ENCODE assay signal across 8 cellular contexts in genomic region chr21:31201548-31201947, GRCh38.
A peak's percentile ranks its signal among the peaks of the same experiment; 100 is the strongest.
DNase-seq lines count a peak whose midpoint lies in the region; ATAC-seq and TF ChIP-seq lines count a peak whose summit lies in the region.
"Had no signal": no experiment of that assay in that cellular context is flagged by ENCODE, and none has a peak within 500 bp of the region (broad histone marks: within the 10 kb centered on the region; RNA-seq: fewer than 3 reads in every experiment).

No MANE protein-coding gene starts in this region.

- no peak for TF ChIP-seq CTCF in heart right ventricle (IDR thresholded peaks at IDR 0.05)
- TF ChIP-seq CTCF in thoracic aorta (IDR thresholded peaks at IDR 0.05) = no peak

- H3K9me3 ChIP-seq in heart right ventricle = no peaks in the 10 kb centered on the region
- H3K9me3 ChIP-seq in thoracic aorta = no peaks in the 10 kb centered on the region

- H3K36me3 ChIP-seq in heart right ventricle (no peaks in the 10 kb centered on the region), thoracic aorta (no peaks in the 10 kb centered on the region)

- DNase-seq in NOMO-1 treated with dmso at 0.1 percent for 144 hours (lab: John Stamatoyannopoulos, UW; ENCODE audit: unreplicated experiment) = peak; percentile 78
- DNase-seq in heart right ventricle = peak in 1 of 2 donors; percentile 60
- peak; percentile 29 for DNase-seq in thoracic aorta (ENCODE audit: low spot score)
- DNase-seq in effector CD4-positive, alpha-beta T cell = no peak
- no peak for DNase-seq in cerebellar nuclear complex (lab: John Stamatoyannopoulos, UW)
- DNase-seq: immature natural killer cell had no signal

- H3K27me3 ChIP-seq in heart right ventricle (peaks cover 0 to 18% (median 0%) of the 10 kb centered on the region in 7 donors), thoracic aorta (replicated peaks; ENCODE audit: insufficient read depth) (no peaks in the 10 kb centered on the region)

- H3K4me1 ChIP-seq in heart right ventricle (peaks cover 0 to 27% (median 0%) of the 10 kb centered on the region in 9 donors), thoracic aorta (ENCODE audit: control insufficient read depth in 1 of 2, low read depth in 2 of 2) (no peaks in the 10 kb centered on the region)

- H3K27ac ChIP-seq in heart right ventricle (peak overlapping the region in 7 of 10 donors; percentile 0 to 83 (median 59)), thoracic aorta (no peak overlapping the region)

- intact Hi-C loops in heart right ventricle (cut with DNase I) = loop anchor here in 4 of 10 donors (2.0 to 10.0 kb wide), 3 partner anchors 143 to 403 kb away; partner anchors contain the start of gene TIAM1 (in 2 of the 4)

- H3K4me3 ChIP-seq in heart right ventricle = no peak overlapping the region
- no peak overlapping the region for H3K4me3 ChIP-seq in thoracic aorta

- 50 to 68% methylated on average over 3 of the region's 3 CpGs for WGBS in heart right ventricle, 2 donors

- ATAC-seq in GM21360 (IDR thresholded peaks at IDR 0.05; ENCODE audit: unreplicated experiment) = peak; percentile 57
- ATAC-seq in heart right ventricle = peak; percentile 65 to 97 (median 89)
- peak; percentile 62 for ATAC-seq in thoracic aorta (ENCODE audit: insufficient number of reproducible peaks, low FRiP score, low read depth)
- ATAC-seq in GM19328 (IDR thresholded peaks at IDR 0.05; ENCODE audit: unreplicated experiment) = no peak

Comparison
In these comparisons a context has a peak if more than half of its experiments do, and no peak if none do; other contexts are left out.
1. DNase-seq: peak in NOMO-1 treated with dmso at 0.1 percent for 144 hours (single experiment) and thoracic aorta (single experiment); none in effector CD4-positive, alpha-beta T cell (single experiment) and cerebellar nuclear complex (0 of 2).
2. H3K27ac ChIP-seq: peak in heart right ventricle (7 of 10); none in thoracic aorta (0 of 2).